In the genomic region with DNA sequence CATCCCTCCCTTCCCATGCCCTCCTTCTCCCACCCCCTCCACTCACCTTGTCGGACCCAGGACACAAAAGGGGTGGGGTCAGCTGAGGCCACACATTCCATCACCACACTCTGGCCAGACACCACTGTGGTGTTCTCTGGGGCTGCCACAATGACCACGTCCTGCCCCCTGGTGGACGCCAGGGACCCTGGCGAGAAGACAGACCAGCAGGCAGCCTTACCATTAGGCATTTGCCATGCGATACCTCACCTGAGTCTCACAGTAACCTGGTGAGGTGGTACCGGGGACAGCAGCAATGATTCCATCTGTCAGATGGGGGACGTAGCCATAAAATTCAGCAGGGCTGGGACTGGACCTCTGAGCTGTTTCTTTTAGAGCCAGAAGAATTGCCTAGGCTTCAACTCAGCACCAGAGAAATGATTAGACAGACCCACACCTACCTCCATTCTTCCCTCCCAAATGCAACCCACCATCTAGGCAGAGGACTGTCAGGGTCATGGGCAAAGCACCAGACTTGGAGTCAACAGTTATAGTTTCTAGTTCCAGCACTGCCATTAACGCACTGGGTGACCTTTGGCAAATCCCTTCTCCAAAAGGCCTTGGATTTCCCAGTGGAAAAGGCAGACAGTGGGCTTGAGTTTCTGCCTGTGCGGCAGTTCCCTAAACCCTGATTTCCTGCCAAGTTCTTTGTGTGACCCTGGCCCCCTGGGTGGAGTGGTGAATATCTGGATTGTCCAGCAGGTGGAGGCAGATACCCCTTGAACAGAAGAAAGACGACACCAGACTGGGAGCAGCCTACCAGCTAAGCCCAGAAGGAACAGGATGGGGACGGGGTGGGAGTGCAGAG, we compare ENCODE assay signal across 1 cellular context.
TF ChIP-seq lines count a peak whose summit lies in the region.

No MANE protein-coding gene starts in this region.

TF ChIP-seq in IMR-90, 13 proteins besides CTCF, POLR2A, EP300 and RAD21 (continued from another document):
- TF ChIP-seq, protein P1, sequence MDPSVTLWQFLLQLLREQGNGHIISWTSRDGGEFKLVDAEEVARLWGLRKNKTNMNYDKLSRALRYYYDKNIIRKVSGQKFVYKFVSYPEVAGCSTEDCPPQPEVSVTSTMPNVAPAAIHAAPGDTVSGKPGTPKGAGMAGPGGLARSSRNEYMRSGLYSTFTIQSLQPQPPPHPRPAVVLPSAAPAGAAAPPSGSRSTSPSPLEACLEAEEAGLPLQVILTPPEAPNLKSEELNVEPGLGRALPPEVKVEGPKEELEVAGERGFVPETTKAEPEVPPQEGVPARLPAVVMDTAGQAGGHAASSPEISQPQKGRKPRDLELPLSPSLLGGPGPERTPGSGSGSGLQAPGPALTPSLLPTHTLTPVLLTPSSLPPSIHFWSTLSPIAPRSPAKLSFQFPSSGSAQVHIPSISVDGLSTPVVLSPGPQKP (IDR thresholded peaks at IDR 0.05; ENCODE audit: borderline replicate concordance, low read depth, low read length) = no peak
